In the genomic region with DNA sequence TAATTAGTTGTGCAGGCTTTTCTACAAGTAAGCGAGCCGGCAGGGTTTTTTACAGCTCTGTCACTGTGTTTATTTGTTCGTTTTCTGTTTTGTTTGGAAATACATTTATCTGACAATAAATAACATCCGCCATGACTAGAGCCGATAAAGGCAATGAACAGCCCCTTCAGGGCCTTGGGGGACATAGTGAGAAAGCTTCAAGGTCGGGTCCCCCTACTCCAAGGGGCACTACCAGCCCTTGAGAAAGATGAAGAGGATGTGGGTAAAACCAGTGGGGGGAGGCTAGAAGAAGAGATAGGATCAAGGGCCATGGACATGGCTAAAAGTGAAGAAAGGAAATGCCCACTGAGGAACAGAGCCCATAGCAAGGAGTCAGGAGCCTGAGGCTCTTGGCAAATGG, we compare ENCODE assay signal across 22 cellular contexts. TPM values are rescaled to one million over a fixed set of nuclear protein-coding genes. Genes with fewer than 3 reads are reported as not detected.
"Had no signal": no experiment of that assay in that cellular context is flagged by ENCODE, and none has a peak within 500 bp of the region (broad histone marks: within the 10 kb centered on the region; RNA-seq: fewer than 3 reads in every experiment).

No MANE protein-coding gene starts in this region.

- H3K27me3 ChIP-seq: adrenal gland, body of pancreas, dorsolateral prefrontal cortex, gastroesophageal sphincter, right atrium auricular region had no signal

- H3K27ac ChIP-seq: body of pancreas, dorsolateral prefrontal cortex, gastroesophageal sphincter, parathyroid adenoma, right atrium auricular region had no signal

- H3K4me3 ChIP-seq: adrenal gland, body of pancreas, dorsolateral prefrontal cortex, gastroesophageal sphincter, right atrium auricular region, smooth muscle cell had no signal

- H3K4me1 ChIP-seq: body of pancreas, parathyroid adenoma had no signal

- H3K36me3 ChIP-seq: adrenal gland, gastroesophageal sphincter, right atrium auricular region had no signal

- DNase-seq: activated CD4-positive, alpha-beta T cell treated with anti-CD3 and anti-CD28 coated beads for 48 hours; activated CD4-positive, alpha-beta T cell treated with anti-CD3 and anti-CD28 coated beads, Interleukin-2, amount 50 U/mL, for 48 hours; activated CD8-positive, alpha-beta memory T cell treated with anti-CD3 and anti-CD28 coated beads for 24 hours; activated effector memory CD4-positive, alpha-beta T cell treated with Interleukin-2 at 50 U/mL for 16 hours; activated naive CD4-positive, alpha-beta T cell treated with Interleukin-2 at 50 U/mL for 16 hours; adrenal gland; aorta; dorsolateral prefrontal cortex; endodermal cell; hippocampal formation; left cardiac atrium; left ventricle myocardium superior; mammary epithelial cell; naive thymus-derived CD4-positive, alpha-beta T cell; occipital lobe; stimulated activated CD4-positive, alpha-beta T cell treated with anti-CD3 and anti-CD28 coated beads, Interleukin-15, amount 100 ng/mL, for 24 hours; stimulated activated naive CD8-positive, alpha-beta T cell treated with anti-CD3 and anti-CD28 coated beads, Interleukin-15, Interleukin-2, amounts not matched to agents 100 U/mL and 50 U/mL, for 24 hours had no signal

- ATAC-seq: body of pancreas; gastroesophageal sphincter; left cardiac atrium; left ventricle myocardium superior; naive thymus-derived CD4-positive, alpha-beta T cell; stimulated activated naive CD8-positive, alpha-beta T cell treated with anti-CD3 and anti-CD28 coated beads, Interleukin-15, Interleukin-2, amounts not matched to agents 100 U/mL and 50 U/mL, for 24 hours had no signal

- H3K9me3 ChIP-seq: adrenal gland, body of pancreas, gastroesophageal sphincter, right atrium auricular region had no signal

RNA-seq across cellular contexts. Expression of a gene that starts 38.5 kb away (rescaled TPM):
- polyA plus RNA-seq: naive thymus-derived CD4-positive, alpha-beta T cell had no signal
